ENCODE assay signal across 2 cellular contexts in the genomic region with DNA sequence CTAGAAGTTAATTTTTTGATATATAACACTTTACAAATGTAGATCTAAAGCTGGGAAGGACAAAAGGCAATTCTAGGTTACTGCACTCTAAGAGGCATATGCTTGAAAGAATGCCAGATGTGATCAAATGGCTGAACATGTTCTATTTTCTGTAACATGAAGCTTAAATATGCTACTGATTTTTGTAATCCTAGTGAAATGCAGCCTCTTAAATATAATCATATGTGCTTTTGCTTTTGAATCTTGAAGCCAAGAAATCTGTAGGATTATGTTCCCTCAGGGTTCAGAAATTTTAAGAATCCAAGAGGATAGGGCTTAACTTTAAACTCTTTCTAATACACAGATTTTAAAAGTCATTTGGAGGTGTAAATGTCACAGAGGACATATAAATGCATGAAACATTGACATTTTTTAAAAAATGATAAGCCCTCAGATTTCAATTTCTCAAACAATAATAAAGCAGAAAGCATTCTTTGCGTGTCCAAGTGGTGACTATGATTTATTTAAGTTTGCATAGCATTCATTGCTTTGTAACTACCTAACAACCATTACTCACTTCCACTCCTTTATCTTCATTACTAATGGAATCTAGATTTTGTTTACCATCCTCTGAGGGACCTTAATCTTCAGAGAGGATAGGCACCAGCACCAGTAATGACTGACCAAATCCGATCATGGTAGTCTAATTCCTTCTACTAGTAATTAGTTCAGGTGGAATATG.
A peak's percentile ranks its signal among the peaks of the same experiment; 100 is the strongest.
TF ChIP-seq lines count a peak whose summit lies in the region.

No MANE protein-coding gene starts in this region.

TF ChIP-seq in Ishikawa, 13 proteins besides CTCF, POLR2A, EP300 and RAD21 (continued from another document):
- TF ChIP-seq, protein P1, sequence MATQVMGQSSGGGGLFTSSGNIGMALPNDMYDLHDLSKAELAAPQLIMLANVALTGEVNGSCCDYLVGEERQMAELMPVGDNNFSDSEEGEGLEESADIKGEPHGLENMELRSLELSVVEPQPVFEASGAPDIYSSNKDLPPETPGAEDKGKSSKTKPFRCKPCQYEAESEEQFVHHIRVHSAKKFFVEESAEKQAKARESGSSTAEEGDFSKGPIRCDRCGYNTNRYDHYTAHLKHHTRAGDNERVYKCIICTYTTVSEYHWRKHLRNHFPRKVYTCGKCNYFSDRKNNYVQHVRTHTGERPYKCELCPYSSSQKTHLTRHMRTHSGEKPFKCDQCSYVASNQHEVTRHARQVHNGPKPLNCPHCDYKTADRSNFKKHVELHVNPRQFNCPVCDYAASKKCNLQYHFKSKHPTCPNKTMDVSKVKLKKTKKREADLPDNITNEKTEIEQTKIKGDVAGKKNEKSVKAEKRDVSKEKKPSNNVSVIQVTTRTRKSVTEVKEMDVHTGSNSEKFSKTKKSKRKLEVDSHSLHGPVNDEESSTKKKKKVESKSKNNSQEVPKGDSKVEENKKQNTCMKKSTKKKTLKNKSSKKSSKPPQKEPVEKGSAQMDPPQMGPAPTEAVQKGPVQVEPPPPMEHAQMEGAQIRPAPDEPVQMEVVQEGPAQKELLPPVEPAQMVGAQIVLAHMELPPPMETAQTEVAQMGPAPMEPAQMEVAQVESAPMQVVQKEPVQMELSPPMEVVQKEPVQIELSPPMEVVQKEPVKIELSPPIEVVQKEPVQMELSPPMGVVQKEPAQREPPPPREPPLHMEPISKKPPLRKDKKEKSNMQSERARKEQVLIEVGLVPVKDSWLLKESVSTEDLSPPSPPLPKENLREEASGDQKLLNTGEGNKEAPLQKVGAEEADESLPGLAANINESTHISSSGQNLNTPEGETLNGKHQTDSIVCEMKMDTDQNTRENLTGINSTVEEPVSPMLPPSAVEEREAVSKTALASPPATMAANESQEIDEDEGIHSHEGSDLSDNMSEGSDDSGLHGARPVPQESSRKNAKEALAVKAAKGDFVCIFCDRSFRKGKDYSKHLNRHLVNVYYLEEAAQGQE (IDR thresholded peaks at IDR 0.05; ENCODE audit: low read depth) = no peak
- TF ChIP-seq TCF12 (IDR thresholded peaks at IDR 0.05; ENCODE audit: low read depth) (peak; percentile 67), CREB1 (IDR thresholded peaks at IDR 0.05; ENCODE audit: low read depth) (no peak)

TF ChIP-seq in WTC11, 78 proteins besides CTCF, POLR2A, EP300 and RAD21 (continued from another document):
- TF ChIP-seq, protein P2, sequence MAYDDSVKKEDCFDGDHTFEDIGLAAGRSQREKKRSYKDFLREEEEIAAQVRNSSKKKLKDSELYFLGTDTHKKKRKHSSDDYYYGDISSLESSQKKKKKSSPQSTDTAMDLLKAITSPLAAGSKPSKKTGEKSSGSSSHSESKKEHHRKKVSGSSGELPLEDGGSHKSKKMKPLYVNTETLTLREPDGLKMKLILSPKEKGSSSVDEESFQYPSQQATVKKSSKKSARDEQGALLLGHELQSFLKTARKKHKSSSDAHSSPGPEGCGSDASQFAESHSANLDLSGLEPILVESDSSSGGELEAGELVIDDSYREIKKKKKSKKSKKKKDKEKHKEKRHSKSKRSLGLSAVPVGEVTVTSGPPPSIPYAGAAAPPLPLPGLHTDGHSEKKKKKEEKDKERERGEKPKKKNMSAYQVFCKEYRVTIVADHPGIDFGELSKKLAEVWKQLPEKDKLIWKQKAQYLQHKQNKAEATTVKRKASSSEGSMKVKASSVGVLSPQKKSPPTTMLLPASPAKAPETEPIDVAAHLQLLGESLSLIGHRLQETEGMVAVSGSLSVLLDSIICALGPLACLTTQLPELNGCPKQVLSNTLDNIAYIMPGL (CRISPR knock-in tag; IDR thresholded peaks at IDR 0.05) = no peak
- TF ChIP-seq, protein P3, sequence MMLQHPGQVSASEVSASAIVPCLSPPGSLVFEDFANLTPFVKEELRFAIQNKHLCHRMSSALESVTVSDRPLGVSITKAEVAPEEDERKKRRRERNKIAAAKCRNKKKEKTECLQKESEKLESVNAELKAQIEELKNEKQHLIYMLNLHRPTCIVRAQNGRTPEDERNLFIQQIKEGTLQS (CRISPR knock-in tag; conservative IDR thresholded peaks at IDR 0.05) = no peak
- TF ChIP-seq, protein P4, sequence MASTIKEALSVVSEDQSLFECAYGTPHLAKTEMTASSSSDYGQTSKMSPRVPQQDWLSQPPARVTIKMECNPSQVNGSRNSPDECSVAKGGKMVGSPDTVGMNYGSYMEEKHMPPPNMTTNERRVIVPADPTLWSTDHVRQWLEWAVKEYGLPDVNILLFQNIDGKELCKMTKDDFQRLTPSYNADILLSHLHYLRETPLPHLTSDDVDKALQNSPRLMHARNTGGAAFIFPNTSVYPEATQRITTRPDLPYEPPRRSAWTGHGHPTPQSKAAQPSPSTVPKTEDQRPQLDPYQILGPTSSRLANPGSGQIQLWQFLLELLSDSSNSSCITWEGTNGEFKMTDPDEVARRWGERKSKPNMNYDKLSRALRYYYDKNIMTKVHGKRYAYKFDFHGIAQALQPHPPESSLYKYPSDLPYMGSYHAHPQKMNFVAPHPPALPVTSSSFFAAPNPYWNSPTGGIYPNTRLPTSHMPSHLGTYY (CRISPR knock-in tag; IDR thresholded peaks at IDR 0.05) = no peak
- TF ChIP-seq KAT7 (CRISPR knock-in tag; IDR thresholded peaks at IDR 0.05; ENCODE audit: borderline replicate concordance) = no peak
- TF ChIP-seq ZNF219 (CRISPR knock-in tag; IDR thresholded peaks at IDR 0.05; ENCODE audit: borderline replicate concordance) = no peak
